19 cellular contexts compared by ENCODE assay signal in the genomic region with DNA sequence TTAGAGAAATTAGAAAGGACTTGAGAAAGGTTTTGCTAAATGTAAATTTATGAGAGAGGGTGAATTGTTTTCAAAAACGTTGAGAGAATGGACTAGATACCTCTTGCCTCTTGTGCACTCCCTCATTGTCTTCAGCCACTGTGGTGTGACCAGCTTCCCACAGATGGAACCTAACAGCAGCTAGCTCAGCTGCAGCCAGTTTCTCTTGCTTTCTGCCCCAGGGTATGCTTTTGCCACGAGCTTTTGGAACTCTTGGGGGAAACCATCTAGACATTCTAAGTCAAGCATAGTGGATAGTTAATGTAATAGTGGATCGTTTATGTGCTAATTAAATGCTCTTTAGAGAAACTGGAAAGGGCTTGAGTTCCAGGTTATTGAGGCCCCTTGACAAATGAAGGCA.
DNase-seq lines count a peak whose midpoint lies in the region; ATAC-seq and TF ChIP-seq lines count a peak whose summit lies in the region.
"Had no signal": no experiment of that assay in that cellular context is flagged by ENCODE, and none has a peak within 500 bp of the region (broad histone marks: within the 10 kb centered on the region; RNA-seq: fewer than 3 reads in every experiment).

No MANE protein-coding gene starts in this region.

- peaks cover 24% of the 10 kb centered on the region for H3K36me3 Mint-ChIP-seq in WTC11
- H3K36me3 Mint-ChIP-seq: CD4-positive, alpha-beta memory T cell had no signal

- H3K4me3 Mint-ChIP-seq in WTC11 = no peak overlapping the region
- H3K4me3 Mint-ChIP-seq: B cell; CD4-positive, alpha-beta memory T cell; HFFc6 had no signal

- H3K27ac ChIP-seq in body of pancreas = no peak overlapping the region
- H3K27ac ChIP-seq in testis = no peak overlapping the region
- H3K27ac ChIP-seq: C4-2B had no signal

- H3K4me3 ChIP-seq in BE2C (ENCODE audit: low read depth, low read length) = no peak overlapping the region
- no peak overlapping the region for H3K4me3 ChIP-seq in body of pancreas
- H3K4me3 ChIP-seq in testis = no peak overlapping the region

- no peaks in the 10 kb centered on the region for H3K27me3 ChIP-seq in BE2C
- no peaks in the 10 kb centered on the region for H3K27me3 ChIP-seq in body of pancreas
- H3K27me3 ChIP-seq in testis = no peaks in the 10 kb centered on the region

- H3K27ac Mint-ChIP-seq in WTC11 = peak overlapping the region; percentile 85
- H3K27ac Mint-ChIP-seq: B cell; CD4-positive, alpha-beta memory T cell; HFFc6 had no signal

- WGBS in body of pancreas, 2 donors = 43 to 45% methylated on average over 3 of the region's 3 CpGs
- WGBS in testis, 2 donors = 72 to 76% methylated on average over 3 of the region's 3 CpGs

- TF ChIP-seq POLR2A in body of pancreas (IDR thresholded peaks at IDR 0.05) (no peak), testis (IDR thresholded peaks at IDR 0.05) (no peak)

- H3K9me3 ChIP-seq in BE2C (no peaks in the 10 kb centered on the region), body of pancreas (no peaks in the 10 kb centered on the region), testis (no peaks in the 10 kb centered on the region)

- POLR2A ChIA-PET in WTC11 (lab: Charles Lee) = no interaction called here

- TF ChIP-seq CTCF in BE2C (IDR thresholded peaks at IDR 0.05; ENCODE audit: low read depth, low read length) (no peak), WTC11 (IDR thresholded peaks at IDR 0.05) (no peak), body of pancreas (IDR thresholded peaks at IDR 0.05) (no peak), testis (IDR thresholded peaks at IDR 0.05) (no peak)

- H3K36me3 ChIP-seq in BE2C (no peaks in the 10 kb centered on the region), body of pancreas (replicated peaks in 1 of 2; ENCODE audit: insufficient read depth in 1 of 2, low read depth in 2 of 2) (no peaks in the 10 kb centered on the region), testis (ENCODE audit: low read depth, missing control alignments) (no peaks in the 10 kb centered on the region)

- CTCF ChIA-PET in WTC11 (lab: Charles Lee) = interaction anchor here (1.3 kb wide), 1 partner anchor 13 kb away, joined by 3 read pairs; no protein-coding TSS in a partner anchor

- H3K27me3 Mint-ChIP-seq in WTC11 (ENCODE audit: low read depth) = no peaks in the 10 kb centered on the region; the same call in 1 of the 2 replicates
- H3K27me3 Mint-ChIP-seq: B cell; CD4-positive, alpha-beta memory T cell had no signal

- H3K4me1 ChIP-seq in BE2C (no peaks in the 10 kb centered on the region; the same call in 1 of the 2 replicates), body of pancreas (no peaks in the 10 kb centered on the region), testis (no peaks in the 10 kb centered on the region)

- no peak for ATAC-seq in WTC11
- ATAC-seq in body of pancreas = no peak
- ATAC-seq: HepG2 had no signal

- peak; percentile 65 for DNase-seq in BE2C
- DNase-seq in NCI-H345 (lab: John Stamatoyannopoulos, UW) = peak; percentile 78
- DNase-seq in WTC11 (ENCODE audit: low spot score) = no peak
- peak; percentile 60 for DNase-seq in islet precursor cell
- no peak for DNase-seq in body of pancreas
- no peak for DNase-seq in NCI-H2081 (lab: John Stamatoyannopoulos, UW)
- DNase-seq in nucleus accumbens (lab: John Stamatoyannopoulos, UW) = no peak
- DNase-seq in testis = no peak
- DNase-seq: CD4-positive, alpha-beta memory T cell; COR-L47; DMS153; DMS79 treated with DMSO at 0.1 percent for 48 hours; EL; GDM1; HCEC 1CT; HFFc6 had no signal

- intact Hi-C loops in body of pancreas (cut with DNase I) = no loop called here
- intact Hi-C loops in testis (cut with DNase I; ENCODE audit: low total_unique reads) = no loop called here

- H3K9me3 Mint-ChIP-seq in WTC11 = peaks cover 32% of the 10 kb centered on the region
- H3K9me3 Mint-ChIP-seq: HFFc6 had no signal

- peaks cover 36% of the 10 kb centered on the region for H3K4me1 Mint-ChIP-seq in WTC11
- H3K4me1 Mint-ChIP-seq: B cell; CD4-positive, alpha-beta memory T cell had no signal

TF ChIP-seq in WTC11, 78 proteins besides CTCF, POLR2A, EP300 and RAD21:
- TF ChIP-seq ZBTB21 (CRISPR knock-in tag; IDR thresholded peaks at IDR 0.05; ENCODE audit: borderline replicate concordance) = no peak
- TF ChIP-seq IRF2 (CRISPR knock-in tag; IDR thresholded peaks at IDR 0.05; ENCODE audit: borderline replicate concordance, low read depth) = no peak
- TF ChIP-seq EMX1 (CRISPR knock-in tag; IDR thresholded peaks at IDR 0.05) = no peak
- no peak for TF ChIP-seq NFYB (CRISPR knock-in tag; conservative IDR thresholded peaks at IDR 0.05; ENCODE audit: low read depth)
- TF ChIP-seq ZNF416 (CRISPR knock-in tag; IDR thresholded peaks at IDR 0.05) = no peak
- TF ChIP-seq JAZF1 (CRISPR knock-in tag; IDR thresholded peaks at IDR 0.05) = no peak
- no peak for TF ChIP-seq OVOL2 (CRISPR knock-in tag; IDR thresholded peaks at IDR 0.05; ENCODE audit: borderline replicate concordance)
- TF ChIP-seq MXD4 (CRISPR knock-in tag; IDR thresholded peaks at IDR 0.05; ENCODE audit: borderline replicate concordance) = no peak
- no peak for TF ChIP-seq TEAD1 (CRISPR knock-in tag; IDR thresholded peaks at IDR 0.05)
- no peak for TF ChIP-seq KAT7 (CRISPR knock-in tag; IDR thresholded peaks at IDR 0.05; ENCODE audit: borderline replicate concordance)
- no peak for TF ChIP-seq TP53 (CRISPR knock-in tag; IDR thresholded peaks at IDR 0.05)
TF ChIP-seq in WTC11: peak in this region for 0.

Comparison
In these comparisons a context has a peak if more than half of its experiments do, and no peak if none do; other contexts are left out.
1. DNase-seq: peak in BE2C (single experiment), NCI-H345 (single experiment) and islet precursor cell (single experiment); none in WTC11 (single experiment), body of pancreas (0 of 4), NCI-H2081 (0 of 2), nucleus accumbens (0 of 56) and testis (single experiment).